1 cellular context compared by ENCODE assay signal in genomic region chrX:103554687-103555417, GRCh38.
TF ChIP-seq lines count a peak whose summit lies in the region.

No MANE protein-coding gene starts in this region.

TF ChIP-seq in IMR-90, 13 proteins besides CTCF, POLR2A, EP300 and RAD21 (continued from another document):
- TF ChIP-seq ELK1 (IDR thresholded peaks at IDR 0.05; ENCODE audit: borderline replicate concordance, low read depth, low read length) (no peak), FOS (IDR thresholded peaks at IDR 0.05; ENCODE audit: low read depth, low read length) (no peak), CHD1 (IDR thresholded peaks at IDR 0.05; ENCODE audit: low read depth, low read length) (no peak), BHLHE40 (IDR thresholded peaks at IDR 0.05; ENCODE audit: low read depth, low read length) (no peak), CEBPB (IDR thresholded peaks at IDR 0.05; ENCODE audit: low read depth, low read length) (no peak)
